34 cellular contexts compared by ENCODE assay signal in the genomic region with DNA sequence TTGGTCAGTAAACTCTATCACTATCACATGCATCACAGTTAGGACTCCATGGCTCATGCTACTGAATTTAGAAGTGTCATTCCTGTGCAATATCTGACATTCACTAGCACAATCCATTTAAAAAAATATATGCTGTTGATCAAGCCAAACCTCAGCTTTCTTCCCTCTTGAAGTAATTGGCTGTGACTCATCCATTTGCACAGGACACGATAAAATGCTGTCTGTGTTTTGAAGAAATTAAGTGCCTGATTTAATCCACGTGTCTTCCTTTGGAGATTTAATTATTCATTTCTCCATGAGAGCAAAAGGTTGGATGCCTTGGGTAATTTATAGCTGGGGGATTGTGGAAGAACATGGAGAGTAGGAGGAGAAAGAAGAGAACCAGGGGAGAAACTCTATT. TPM values are rescaled to one million over a fixed set of nuclear protein-coding genes. Genes with fewer than 3 reads are reported as not detected.
"Had no signal": no experiment of that assay in that cellular context is flagged by ENCODE, and none has a peak within 500 bp of the region (broad histone marks: within the 10 kb centered on the region; RNA-seq: fewer than 3 reads in every experiment).

No MANE protein-coding gene starts in this region.

- H3K27ac Mint-ChIP-seq: activated CD4-positive, alpha-beta T cell treated with anti-CD3 and anti-CD28 coated beads for 36 hours; activated naive CD8-positive, alpha-beta T cell; activated T-cell treated with anti-CD3 and anti-CD28 coated beads, Interleukin-2, amount 50 U/mL, for 72 hours; effector memory CD8-positive, alpha-beta T cell; natural killer cell treated with Interleukin-12 subunit alpha and Interleukin-12 subunit beta and Interleukin-15 and Interleukin-18, amount 100 ng/mL, for 72 hours; T-cell had no signal

- H3K4me3 Mint-ChIP-seq: activated CD4-positive, alpha-beta T cell treated with anti-CD3 and anti-CD28 coated beads for 36 hours; activated naive CD8-positive, alpha-beta T cell; activated T-cell treated with anti-CD3 and anti-CD28 coated beads, Interleukin-2, amount 50 U/mL, for 72 hours; effector memory CD8-positive, alpha-beta T cell; natural killer cell treated with Interleukin-12 subunit alpha and Interleukin-12 subunit beta and Interleukin-15 and Interleukin-18, amount 100 ng/mL, for 72 hours; T-cell had no signal

- H3K27ac ChIP-seq: brain microvascular endothelial cell, heart right ventricle, left lung, right lobe of liver, testis, transverse colon, uterus had no signal

- H3K4me1 Mint-ChIP-seq: activated CD4-positive, alpha-beta T cell treated with anti-CD3 and anti-CD28 coated beads for 36 hours; T-cell had no signal

- H3K9me3 ChIP-seq: mucosa of descending colon, right lobe of liver, testis, transverse colon, uterus had no signal

- H3K27me3 Mint-ChIP-seq: effector memory CD8-positive, alpha-beta T cell had no signal

- DNase-seq: activated CD4-positive, alpha-beta T cell treated with anti-CD3 and anti-CD28 coated beads for 36 hours; activated CD4-positive, alpha-beta T cell treated with anti-CD3 and anti-CD28 coated beads, Interleukin-2, amount 50 U/mL, for 4 hours; activated CD4-positive, CD25-positive, alpha-beta regulatory T cell; activated naive CD4-positive, alpha-beta T cell; activated T-cell treated with anti-CD3 and anti-CD28 coated beads for 4 hours; activated T-cell treated with anti-CD3 and anti-CD28 coated beads, Interleukin-2, amount 50 U/mL, for 72 hours; anterior cingulate cortex; brain microvascular endothelial cell; cortex of kidney; effector memory CD8-positive, alpha-beta T cell; erythroblast; foreskin melanocyte; heart right ventricle; left lung; mesendoderm; mucosa of descending colon; right lobe of liver; stimulated activated CD4-positive, alpha-beta T cell treated with anti-CD3 and anti-CD28 coated beads, Interleukin-12 subunit alpha, Interleukin-12 subunit beta, amount 100 ng/mL, for 4 hours; stimulated activated CD4-positive, alpha-beta T cell treated with anti-CD3 and anti-CD28 coated beads, Interleukin-4, amount 100 ng/mL, for 1 hour; stimulated activated naive CD8-positive, alpha-beta T cell treated with anti-CD3 and anti-CD28 coated beads, Interleukin-15, Interleukin-2, amounts not matched to agents 100 U/mL and 50 U/mL, for 24 hours; T-cell; testis; transverse colon; uterus had no signal

- H3K9me3 Mint-ChIP-seq: effector memory CD8-positive, alpha-beta T cell had no signal

- H3K36me3 ChIP-seq: brain microvascular endothelial cell, heart right ventricle, left lung, right lobe of liver, transverse colon, uterus had no signal

- H3K4me1 ChIP-seq: heart right ventricle, left lung, right lobe of liver, testis, transverse colon, uterus had no signal

- H3K4me3 ChIP-seq: heart right ventricle, left lung, lung, mucosa of descending colon, right lobe of liver, testis, transverse colon, uterus had no signal

- H3K36me3 Mint-ChIP-seq: activated naive CD8-positive, alpha-beta T cell; T-cell had no signal

- ATAC-seq: activated CD4-positive, alpha-beta T cell treated with anti-CD3 and anti-CD28 coated beads for 36 hours; activated T-cell treated with anti-CD3 and anti-CD28 coated beads, Interleukin-2, amount 50 U/mL, for 72 hours; effector memory CD8-positive, alpha-beta T cell; heart right ventricle; left lung; mucosa of descending colon; natural killer cell treated with Interleukin-12 subunit alpha and Interleukin-12 subunit beta and Interleukin-15 and Interleukin-18, amount 100 ng/mL, for 72 hours; right lobe of liver; stimulated activated naive CD8-positive, alpha-beta T cell treated with anti-CD3 and anti-CD28 coated beads, Interleukin-15, Interleukin-2, amounts not matched to agents 100 U/mL and 50 U/mL, for 24 hours; T-cell had no signal

- H3K27me3 ChIP-seq: brain microvascular endothelial cell, left lung, right lobe of liver, testis, transverse colon, uterus had no signal

RNA-seq across cellular contexts. Expression of a gene that starts 38.9 kb away (rescaled TPM):
- total RNA-seq: activated CD4-positive, alpha-beta T cell treated with anti-CD3 and anti-CD28 coated beads for 36 hours; chondrocyte; glomerular endothelial cell; natural killer cell treated with Interleukin-12 subunit alpha and Interleukin-12 subunit beta and Interleukin-15 and Interleukin-18, amount 100 ng/mL, for 72 hours; osteocyte; posterior vena cava; right lobe of liver; skeletal muscle tissue; T-cell; T-helper 2 cell treated with Interferon-gamma antibody and Interleukin-4, amounts not matched to agents 100 ng/mL and 5 ng/mL, for 36 hours had no signal
- polyA plus RNA-seq: fibroblast of lung had no signal
